8 cellular contexts compared by ENCODE assay signal in genomic region chr3:170357176-170357919, GRCh38. TPM values are rescaled to one million over a fixed set of nuclear protein-coding genes. Genes with fewer than 3 reads are reported as not detected.
DNase-seq lines count a peak whose midpoint lies in the region; ATAC-seq and TF ChIP-seq lines count a peak whose summit lies in the region.

Gene SKIL, plus strand, starts transcription at chr3:170357715. Its CDS starts 2,617 bp downstream, at chr3:170360332.

- H3K36me3 Mint-ChIP-seq in activated T-helper 17 cell treated with anti-CD3 and anti-CD28 coated beads, Interleukin-2, amount 50 U/mL, for 72 hours (ENCODE audit: low read depth) = peaks cover 37% of the 10 kb centered on the region
- peaks cover 9% of the 10 kb centered on the region for H3K36me3 Mint-ChIP-seq in natural killer cell

- H3K9me3 Mint-ChIP-seq in activated T-helper 17 cell treated with anti-CD3 and anti-CD28 coated beads, Interleukin-2, amount 50 U/mL, for 72 hours = no peaks in the 10 kb centered on the region
- no peaks in the 10 kb centered on the region for H3K9me3 Mint-ChIP-seq in natural killer cell

- peaks cover 3% of the 10 kb centered on the region for H3K4me1 ChIP-seq in fibroblast of lung (ENCODE audit: control insufficient read depth, extremely low read depth, insufficient read depth, low read length)

- H3K27me3 Mint-ChIP-seq in activated T-helper 17 cell treated with anti-CD3 and anti-CD28 coated beads, Interleukin-2, amount 50 U/mL, for 72 hours = no peaks in the 10 kb centered on the region
- H3K27me3 Mint-ChIP-seq in natural killer cell (ENCODE audit: low read depth in 2 of 2) = no peaks in the 10 kb centered on the region

- H3K27ac ChIP-seq in RWPE1 (peak within 1 kb of the TSS; percentile 99), fibroblast of lung (ENCODE audit: insufficient read depth, low read length) (peak within 1 kb of the TSS; percentile 92)

- peak within 1 kb of the TSS; percentile 85 for H3K27ac Mint-ChIP-seq in activated T-helper 17 cell treated with anti-CD3 and anti-CD28 coated beads, Interleukin-2, amount 50 U/mL, for 72 hours
- peak within 1 kb of the TSS; percentile 95 to 100 for H3K27ac Mint-ChIP-seq in natural killer cell

- H3K4me1 Mint-ChIP-seq in activated T-helper 17 cell treated with anti-CD3 and anti-CD28 coated beads, Interleukin-2, amount 50 U/mL, for 72 hours = peaks cover 28% of the 10 kb centered on the region
- peaks cover 54% of the 10 kb centered on the region in 2 donors for H3K4me1 Mint-ChIP-seq in natural killer cell

- intact Hi-C loops in natural killer cell (cut with micrococcal nuclease) = loop anchor here (1.0 to 5.0 kb wide), 4 partner anchors 134 to 585 kb away; partner anchors contain the start of genes EIF5A2, MYNN and PHC3

- no peak within 1 kb of the TSS for H2AFZ ChIP-seq in fibroblast of lung (ENCODE audit: low read length)

- H3K4me3 ChIP-seq in LNCaP clone FGC (ENCODE audit: low read depth, low read length) = peak within 1 kb of the TSS; percentile 75
- H3K4me3 ChIP-seq in fibroblast of lung (replicated peaks in 1 of 4; ENCODE audit: control extremely low read depth in 1 of 4, insufficient read depth in 1 of 4, low read depth in 3 of 4, low read length in 4 of 4) = peak within 1 kb of the TSS; percentile 43 to 81 (median 71)

- H3K4me2 ChIP-seq in fibroblast of lung (ENCODE audit: extremely low read depth, insufficient read depth, low read length) = peak within 1 kb of the TSS; percentile 92

- TF ChIP-seq CTCF in LNCaP clone FGC (IDR thresholded peaks at IDR 0.05; ENCODE audit: control insufficient read depth, extremely low read depth, insufficient read depth) (no peak; the same call in 1 of the 2 replicates), RWPE1 (conservative IDR thresholded peaks at IDR 0.05; ENCODE audit: low read depth) (no peak), fibroblast of lung (conservative IDR thresholded peaks at IDR 0.05 in 1 of 2, IDR thresholded peaks at IDR 0.05 in 1 of 2; ENCODE audit: low read depth in 1 of 2, low read length in 2 of 2) (no peak), natural killer cell (IDR thresholded peaks at IDR 0.05) (no peak)

- POLR2A ChIA-PET in RWPE1 (lab: Yijun Ruan, JAX; ENCODE audit: low non-redundant PET) = interaction anchor here (0.6 to 1.2 kb wide), 4 partner anchors 34 to 156 kb away, joined by 3 to 10 read pairs (median 5); no protein-coding TSS in a partner anchor

- no peaks in the 10 kb centered on the region for H3K9me3 ChIP-seq in fibroblast of lung (ENCODE audit: control insufficient read depth, insufficient read depth, low read depth, low read length)

- no peaks in the 10 kb centered on the region for H3K27me3 ChIP-seq in fibroblast of lung (ENCODE audit: control insufficient read depth, insufficient read depth, low read length)

- H3K79me2 ChIP-seq in fibroblast of lung (ENCODE audit: control insufficient read depth, insufficient read depth, low read length) = peaks cover 34% of the 10 kb centered on the region

- H3K4me3 Mint-ChIP-seq in activated T-helper 17 cell treated with anti-CD3 and anti-CD28 coated beads, Interleukin-2, amount 50 U/mL, for 72 hours = peak within 1 kb of the TSS; percentile 84
- peak within 1 kb of the TSS; percentile 95 for H3K4me3 Mint-ChIP-seq in natural killer cell

- CTCF ChIA-PET in RWPE1 (lab: Yijun Ruan, JAX) = interaction anchor here (0.5 to 0.8 kb wide), 4 partner anchors 9 to 185 kb away, joined by 3 to 4 read pairs (median 3); no protein-coding TSS in a partner anchor

- H3K9ac ChIP-seq in fibroblast of lung (ENCODE audit: insufficient read depth, low read length) = peak within 1 kb of the TSS; percentile 93

- ATAC-seq in activated T-helper 17 cell treated with anti-CD3 and anti-CD28 coated beads, Interleukin-2, amount 50 U/mL, for 72 hours (replicated peaks) = peak; percentile 79
- ATAC-seq in natural killer cell = peak; percentile 65 to 84 (median 69)

- no peaks in the 10 kb centered on the region for H3K36me3 ChIP-seq in fibroblast of lung (ENCODE audit: control insufficient read depth, insufficient read depth, low read length)

- peak; percentile 99 for DNase-seq in Daoy (ENCODE audit: low read depth)
- peak; percentile 98 for DNase-seq in H4 (ENCODE audit: low spot score)
- DNase-seq in LNCaP clone FGC (ENCODE audit: low read depth) = peak; percentile 82
- peak; percentile 85 for DNase-seq in RWPE1 (ENCODE audit: low spot score)
- DNase-seq in fibroblast of lung (ENCODE audit: low read depth in 2 of 2) = peak; percentile 96
- DNase-seq in natural killer cell = peak; percentile 96
- peak; percentile 92 to 97 (median 94) for DNase-seq in stimulated activated naive CD4-positive, alpha-beta T cell (lab: John Stamatoyannopoulos, UW)

- no peaks in the 10 kb centered on the region for H4K20me1 ChIP-seq in fibroblast of lung (ENCODE audit: control insufficient read depth, extremely low read depth, insufficient read depth, low read length)

RNA-seq across cellular contexts. Expression of gene SKIL, which starts in this region (rescaled TPM):
- total RNA-seq in Daoy (2014; rRNA removed; shearing (Covaris generic)) = 34.4 and 39.9 TPM in 2 replicates
- 36.4 and 43.0 TPM in 2 replicates for total RNA-seq in H4 (2014; rRNA removed; shearing (Covaris generic))
- 10 to 100 TPM; 16.9 to 21.0 TPM for total RNA-seq in activated T-helper 17 cell treated with anti-CD3 and anti-CD28 coated beads, Interleukin-2, amount 50 U/mL, for 72 hours
- total RNA-seq in fibroblast of lung (33.4 and 53.2 TPM in 2 replicates), natural killer cell (100 to 1,000 TPM in 1 of 3 donors, 10 to 100 TPM in 2; 85.5 to 156 (median 96.3) TPM)
- polyA plus RNA-seq in fibroblast of lung = 11.1 and 15.3 TPM in 2 replicates
- polyA plus RNA-seq in fibroblast of lung (2012) = 8.0 and 12.1 TPM in 2 replicates
- 4.7 and 7.3 TPM in 2 replicates for polyA minus RNA-seq in fibroblast of lung (ENCODE audit: low replicate concordance)

Comparison
In these comparisons a context has a peak if more than half of its experiments do, and no peak if none do; other contexts are left out.
1. Peak in every context shown above with its lines: DNase-seq, ATAC-seq, H3K4me3 ChIP-seq and H3K27ac ChIP-seq.